Comparison of ENCODE assay signal across 26 cellular contexts in the genomic region with DNA sequence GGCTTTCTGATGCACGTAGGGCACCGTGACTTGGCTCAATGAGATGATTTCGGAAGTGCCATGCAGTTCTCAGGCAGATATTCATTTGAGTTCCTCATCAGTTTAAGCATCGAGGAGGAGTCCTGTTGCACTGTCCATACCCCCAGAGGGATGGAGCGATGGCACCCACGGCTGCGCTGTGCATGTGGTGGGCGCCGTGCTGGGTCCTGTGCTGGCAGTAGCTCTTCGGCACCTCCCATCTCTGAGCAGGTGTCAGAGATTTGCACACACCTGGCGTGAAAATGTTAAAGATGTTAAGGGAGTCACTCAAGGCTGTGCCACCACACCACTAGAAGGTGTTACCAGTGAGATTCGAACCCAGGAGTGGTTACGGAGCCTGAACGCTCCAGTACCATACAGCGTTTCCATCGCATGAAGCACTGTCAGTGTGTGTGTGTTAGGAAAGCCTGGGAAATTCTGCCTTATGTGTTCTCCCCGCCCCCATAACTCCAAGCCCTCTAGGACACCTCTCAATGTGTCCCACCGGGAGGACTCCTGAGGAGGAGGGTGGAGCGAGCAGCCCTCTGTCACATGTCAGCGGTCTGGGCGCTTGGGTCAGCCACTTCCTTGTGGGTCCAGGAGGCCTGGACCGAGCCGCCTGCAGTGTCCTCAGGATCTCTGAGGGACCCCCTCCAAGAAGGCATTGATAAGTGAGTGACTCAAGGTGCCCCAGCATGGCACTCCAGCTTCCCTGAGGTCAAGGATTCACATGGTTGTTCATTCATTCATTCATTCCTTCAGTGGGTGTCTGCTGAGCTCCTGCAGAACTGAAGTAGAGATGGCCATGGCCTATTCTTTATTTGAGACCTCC. TPM values are rescaled to one million over a fixed set of nuclear protein-coding genes. Genes with fewer than 3 reads are reported as not detected.
DNase-seq lines count a peak whose midpoint lies in the region; ATAC-seq and TF ChIP-seq lines count a peak whose summit lies in the region.
"Had no signal": no experiment of that assay in that cellular context is flagged by ENCODE, and none has a peak within 500 bp of the region (broad histone marks: within the 10 kb centered on the region; RNA-seq: fewer than 3 reads in every experiment).

No MANE protein-coding gene starts in this region.

- H3K9me3 Mint-ChIP-seq in natural killer cell = no peaks in the 10 kb centered on the region
- no peaks in the 10 kb centered on the region for H3K9me3 Mint-ChIP-seq in activated CD4-positive, alpha-beta T cell treated with anti-CD3 and anti-CD28 coated beads for 36 hours (ENCODE audit: low read depth)
- H3K9me3 Mint-ChIP-seq: activated naive CD4-positive, alpha-beta T cell treated with anti-CD3 and anti-CD28 coated beads, Interleukin-2, amount 10 ng/mL, durations not matched to agents 7 days and 5 days; stimulated activated naive CD8-positive, alpha-beta T cell treated with anti-CD3 and anti-CD28 coated beads, Interleukin-15, Interleukin-2, amounts not matched to agents 100 ng/mL and 50 ng/mL, for 24 hours had no signal

- no peak overlapping the region for H3K14ac ChIP-seq in IMR-90 (replicated peaks; ENCODE audit: low read depth, low read length)

- H2AK5ac ChIP-seq in IMR-90 (ENCODE audit: low read depth, low read length) = peak overlapping the region; percentile 12; the same call in 1 of the 2 replicates

- H3K27me3 ChIP-seq in IMR-90 (ENCODE audit: control insufficient read depth, insufficient read depth, low read length) (no peaks in the 10 kb centered on the region), fibroblast of lung (ENCODE audit: control insufficient read depth, insufficient read depth, low read length) (no peaks in the 10 kb centered on the region), osteoblast (ENCODE audit: insufficient read depth, low read length) (no peaks in the 10 kb centered on the region)
- H3K27me3 ChIP-seq: foreskin keratinocyte, thyroid gland had no signal

- BruUV-seq in IMR-90 (replicated peaks; lab: Mats Ljungman, UMichigan) = no TSS peak

- no peak for ATAC-seq in IMR-90 (ENCODE audit: low read depth)
- ATAC-seq in natural killer cell = no peak
- no peak for ATAC-seq in HG03045 (IDR thresholded peaks at IDR 0.05; ENCODE audit: unreplicated experiment)
- ATAC-seq in activated CD4-positive, alpha-beta T cell treated with anti-CD3 and anti-CD28 coated beads for 36 hours = no peak
- ATAC-seq: foreskin keratinocyte, heart right ventricle had no signal

- TF ChIP-seq RAD21 in IMR-90 (IDR thresholded peaks at IDR 0.05; ENCODE audit: low read length) = no peak

- TF ChIP-seq POLR2A in IMR-90 (IDR thresholded peaks at IDR 0.05; ENCODE audit: low read depth, low read length) = no peak

- H3K27ac ChIP-seq in IMR-90 (ENCODE audit: insufficient read depth, low read length) = no peak overlapping the region
- no peak overlapping the region for H3K27ac ChIP-seq in fibroblast of lung (ENCODE audit: insufficient read depth, low read length)
- peak overlapping the region; percentile 92 for H3K27ac ChIP-seq in osteoblast (ENCODE audit: low read depth, low read length)
- H3K27ac ChIP-seq: C4-2B, foreskin keratinocyte, KMS-11, prostate gland, thyroid gland had no signal

- H3K4me1 ChIP-seq in IMR-90 (ENCODE audit: control insufficient read depth, insufficient read depth, low read length) = peaks cover 30% of the 10 kb centered on the region
- H3K4me1 ChIP-seq in fibroblast of lung (ENCODE audit: control insufficient read depth, extremely low read depth, insufficient read depth, low read length) = peaks cover 28% of the 10 kb centered on the region
- peaks cover 51% of the 10 kb centered on the region for H3K4me1 ChIP-seq in osteoblast (ENCODE audit: insufficient read depth, low read length)
- H3K4me1 ChIP-seq: foreskin keratinocyte, prostate gland had no signal

- H2BK120ac ChIP-seq in IMR-90 (ENCODE audit: low read depth, low read length) = no peak overlapping the region

- H3K23ac ChIP-seq in IMR-90 (ENCODE audit: low read depth, low read length) = 0 out of 2 replicates have a peak overlapping the region, but pooled peaks have one; percentile 24

- in situ Hi-C loops in IMR-90 (cut with MboI; ENCODE audit: low sequenced_read_pairs) = no loop called here

- peaks cover 70% of the 10 kb centered on the region for H3K79me2 ChIP-seq in fibroblast of lung (ENCODE audit: control insufficient read depth, insufficient read depth, low read length)
- peaks cover 80% of the 10 kb centered on the region for H3K79me2 ChIP-seq in osteoblast (ENCODE audit: insufficient read depth, low read length)

- no peak overlapping the region; the same call in 1 of the 2 replicates for H3K4me2 ChIP-seq in IMR-90 (ENCODE audit: low read depth, low read length)
- H3K4me2 ChIP-seq in fibroblast of lung (ENCODE audit: extremely low read depth, insufficient read depth, low read length) = peak overlapping the region; percentile 52
- peak overlapping the region; percentile 97 for H3K4me2 ChIP-seq in osteoblast (ENCODE audit: insufficient read depth, low read length)
- H3K4me2 ChIP-seq: KMS-11 had no signal

- H3K4me1 Mint-ChIP-seq in natural killer cell = peaks cover 5 to 7% of the 10 kb centered on the region in 2 donors
- peaks cover 24% of the 10 kb centered on the region for H3K4me1 Mint-ChIP-seq in activated CD4-positive, alpha-beta T cell treated with anti-CD3 and anti-CD28 coated beads for 36 hours

- peaks cover 34% of the 10 kb centered on the region for H3K9me1 ChIP-seq in IMR-90 (ENCODE audit: insufficient read depth, low read length)

- no peak overlapping the region for H4K8ac ChIP-seq in IMR-90 (ENCODE audit: low read depth in 2 of 2, low read length in 2 of 2)

- H2AFZ ChIP-seq in IMR-90 (replicated peaks; ENCODE audit: low read length, poor library complexity) = no peak overlapping the region
- no peak overlapping the region for H2AFZ ChIP-seq in fibroblast of lung (ENCODE audit: low read length)
- H2AFZ ChIP-seq in osteoblast (ENCODE audit: low read length) = no peak overlapping the region

- H3K9ac ChIP-seq in IMR-90 (ENCODE audit: low read depth, low read length) (no peak overlapping the region), fibroblast of lung (ENCODE audit: insufficient read depth, low read length) (no peak overlapping the region)
- H3K9ac ChIP-seq: KMS-11 had no signal

- dilution Hi-C loops in IMR-90 (cut with HindIII; ENCODE audit: low sequenced_read_pairs, unreplicated experiment) = no loop called here

- peaks cover 5% of the 10 kb centered on the region; the same call in 1 of the 2 replicates for H3K36me3 ChIP-seq in IMR-90 (ENCODE audit: control insufficient read depth, insufficient read depth, low read length)
- H3K36me3 ChIP-seq in fibroblast of lung (ENCODE audit: control insufficient read depth, insufficient read depth, low read length) = peaks cover 5% of the 10 kb centered on the region
- H3K36me3 ChIP-seq in osteoblast (ENCODE audit: insufficient read depth, low read length) = peaks cover 24% of the 10 kb centered on the region
- H3K36me3 ChIP-seq: heart right ventricle, prostate gland, thyroid gland had no signal

- H3K18ac ChIP-seq in IMR-90 (ENCODE audit: low read depth, low read length) = no peak overlapping the region

- no peak overlapping the region for H3K4me3 Mint-ChIP-seq in natural killer cell
- H3K4me3 Mint-ChIP-seq in activated CD4-positive, alpha-beta T cell treated with anti-CD3 and anti-CD28 coated beads for 36 hours = no peak overlapping the region
- H3K4me3 Mint-ChIP-seq: activated naive CD4-positive, alpha-beta T cell treated with anti-CD3 and anti-CD28 coated beads, Interleukin-2, amount 10 ng/mL, durations not matched to agents 7 days and 5 days; stimulated activated naive CD8-positive, alpha-beta T cell treated with anti-CD3 and anti-CD28 coated beads, Interleukin-15, Interleukin-2, amounts not matched to agents 100 ng/mL and 50 ng/mL, for 24 hours had no signal

- POLR2A ChIA-PET in IMR-90 (lab: Charles Lee; ENCODE audit: unreplicated experiment) = no interaction called here
- POLR2A ChIA-PET in activated CD4-positive, alpha-beta T cell treated with anti-CD3 and anti-CD28 coated beads for 36 hours (lab: Charles Lee) = no interaction called here

- H4K5ac ChIP-seq in IMR-90 (ENCODE audit: low read depth, low read length) = no peak overlapping the region

- peak overlapping the region; percentile 22 for H2AK9ac ChIP-seq in IMR-90 (replicated peaks; ENCODE audit: low read depth, low read length, poor library complexity)

- H3K36me3 Mint-ChIP-seq in natural killer cell = no peaks in the 10 kb centered on the region
- peaks cover 2% of the 10 kb centered on the region for H3K36me3 Mint-ChIP-seq in activated CD4-positive, alpha-beta T cell treated with anti-CD3 and anti-CD28 coated beads for 36 hours (ENCODE audit: low read depth)
- H3K36me3 Mint-ChIP-seq: activated naive CD4-positive, alpha-beta T cell treated with anti-CD3 and anti-CD28 coated beads, Interleukin-2, amount 10 ng/mL, durations not matched to agents 7 days and 5 days had no signal

- TF ChIP-seq CTCF in AG09309 (IDR thresholded peaks at IDR 0.05; ENCODE audit: control insufficient read depth, insufficient read depth, low read depth, low read length, missing control alignments) = no peak
- no peak for TF ChIP-seq CTCF in IMR-90 (conservative IDR thresholded peaks at IDR 0.05; ENCODE audit: low read depth, low read length)
- TF ChIP-seq CTCF in fibroblast of lung (conservative IDR thresholded peaks at IDR 0.05 in 1 of 2, IDR thresholded peaks at IDR 0.05 in 1 of 2; ENCODE audit: low read depth in 1 of 2, low read length in 2 of 2) = no peak
- TF ChIP-seq CTCF in osteoblast (IDR thresholded peaks at IDR 0.05; ENCODE audit: extremely low read depth, low read depth, low read length) = no peak
- TF ChIP-seq CTCF in natural killer cell (IDR thresholded peaks at IDR 0.05) = no peak

- no peaks in the 10 kb centered on the region for H3K9me3 ChIP-seq in IMR-90 (ENCODE audit: control insufficient read depth, insufficient read depth, low read length)
- H3K9me3 ChIP-seq in fibroblast of lung (ENCODE audit: control insufficient read depth, insufficient read depth, low read depth, low read length) = no peaks in the 10 kb centered on the region
- H3K9me3 ChIP-seq in osteoblast (ENCODE audit: low read depth, low read length) = no peaks in the 10 kb centered on the region
- H3K9me3 ChIP-seq: heart right ventricle, prostate gland, thyroid gland had no signal

- H3K4me3 ChIP-seq in AG09309 (ENCODE audit: control insufficient read depth, low read depth, low read length) (peak overlapping the region; percentile 69; the same call in 1 of the 2 replicates), IMR-90 (ENCODE audit: insufficient read depth, low read depth, low read length) (no peak overlapping the region), fibroblast of lung (replicated peaks in 1 of 4; ENCODE audit: control extremely low read depth in 1 of 4, insufficient read depth in 1 of 4, low read depth in 3 of 4, low read length in 4 of 4) (no peak overlapping the region), osteoblast (ENCODE audit: insufficient read depth, low read length) (peak overlapping the region; percentile 86)
- H3K4me3 ChIP-seq: lung, prostate gland, thyroid gland had no signal

- H3K27ac Mint-ChIP-seq in natural killer cell = no peak overlapping the region
- H3K27ac Mint-ChIP-seq in activated CD4-positive, alpha-beta T cell treated with anti-CD3 and anti-CD28 coated beads for 36 hours = no peak overlapping the region
- H3K27ac Mint-ChIP-seq: activated naive CD4-positive, alpha-beta T cell treated with anti-CD3 and anti-CD28 coated beads, Interleukin-2, amount 10 ng/mL, durations not matched to agents 7 days and 5 days; stimulated activated naive CD8-positive, alpha-beta T cell treated with anti-CD3 and anti-CD28 coated beads, Interleukin-15, Interleukin-2, amounts not matched to agents 100 ng/mL and 50 ng/mL, for 24 hours had no signal

- no peak overlapping the region; the same call in 2 of the 3 replicates for H2BK15ac ChIP-seq in IMR-90 (ENCODE audit: low read depth, low read length)

- CTCF ChIA-PET in IMR-90 (lab: Yijun Ruan, JAX) = no interaction called here
- CTCF ChIA-PET in activated CD4-positive, alpha-beta T cell treated with anti-CD3 and anti-CD28 coated beads for 36 hours (lab: Charles Lee) = no interaction called here

- 97% methylated on average over 6 of the region's 23 CpGs; no CpG with 5 or more reads in 1 of the 2 experiments for WGBS in IMR-90 (ENCODE audit: extremely low coverage in 2 of 2, insufficient read length in 1 of 2), 2 experiments

- DNase-seq in AG09309 (ENCODE audit: low read depth) (no peak), IMR-90 (no peak), fibroblast of lung (ENCODE audit: low read depth in 2 of 2) (no peak), osteoblast (ENCODE audit: insufficient read length, low spot score, missing footprints) (peak; percentile 10), natural killer cell (no peak)
- DNase-seq in stimulated activated CD8-positive, alpha-beta memory T cell treated with anti-CD3 and anti-CD28 coated beads, Interleukin-4, amount 100 ng/mL, for 48 hours = no peak
- DNase-seq in activated CD4-positive, alpha-beta T cell treated with anti-CD3 and anti-CD28 coated beads for 36 hours = no peak
- DNase-seq: ACHN; activated CD4-positive, alpha-beta T cell treated with anti-CD3 and anti-CD28 coated beads, Interleukin-2, amount 50 U/mL, for 4 hours; activated CD4-positive, CD25-positive, alpha-beta regulatory T cell; activated CD8-positive, alpha-beta memory T cell treated with anti-CD3 and anti-CD28 coated beads, Interleukin-2, amount 50 U/mL, for 4 hours; activated naive CD4-positive, alpha-beta T cell treated with anti-CD3 and anti-CD28 coated beads, Interleukin-2, amount 10 ng/mL, durations not matched to agents 7 days and 5 days; DND-41; effector CD8-positive, alpha-beta T cell; foreskin keratinocyte; heart right ventricle; NCI-H1436; NCI-H2081 treated with DMSO at 0.1 percent for 48 hours; NCI-H774; thyroid gland had no signal

- peaks cover 6 to 75% of the 10 kb centered on the region in 2 experiments; a peak in 3 of 4 replicates for H3K79me1 ChIP-seq in IMR-90 (ENCODE audit: low read depth in 1 of 2, low read length in 2 of 2)

- no peak overlapping the region for H3K4ac ChIP-seq in IMR-90 (ENCODE audit: low read depth, low read length)

- peaks cover 23 to 26% of the 10 kb centered on the region in 2 donors for H3K27me3 Mint-ChIP-seq in natural killer cell (ENCODE audit: low read depth in 2 of 2)
- peaks cover 18% of the 10 kb centered on the region for H3K27me3 Mint-ChIP-seq in activated CD4-positive, alpha-beta T cell treated with anti-CD3 and anti-CD28 coated beads for 36 hours

- no peak overlapping the region for H2BK20ac ChIP-seq in IMR-90 (ENCODE audit: low read depth, low read length)

- no peak overlapping the region for H4K91ac ChIP-seq in IMR-90 (ENCODE audit: insufficient read depth, low read depth, low read length)

- no peak overlapping the region for H2BK5ac ChIP-seq in IMR-90 (ENCODE audit: low read depth, low read length, poor library complexity, severe bottlenecking)

- H3K56ac ChIP-seq in IMR-90 (ENCODE audit: extremely low read depth, insufficient read depth, low read length) = no peak overlapping the region

- intact Hi-C loops in IMR-90 (cut with micrococcal nuclease) = no loop called here
- intact Hi-C loops in natural killer cell (cut with micrococcal nuclease) = no loop called here
- intact Hi-C loops in activated CD4-positive, alpha-beta T cell treated with anti-CD3 and anti-CD28 coated beads for 36 hours (cut with DNase I, micrococcal nuclease) = no loop called here

- peaks cover 55% of the 10 kb centered on the region for H4K20me1 ChIP-seq in IMR-90 (ENCODE audit: insufficient read depth, low read length)
- peaks cover 2% of the 10 kb centered on the region for H4K20me1 ChIP-seq in fibroblast of lung (ENCODE audit: control insufficient read depth, extremely low read depth, insufficient read depth, low read length)
- H4K20me1 ChIP-seq in osteoblast (ENCODE audit: insufficient read depth, low read length) = peaks cover 57% of the 10 kb centered on the region

RNA-seq across cellular contexts. Expression of a gene that starts 3.8 kb away (rescaled TPM):
- total RNA-seq in IMR-90 (2012; rRNA removed) = 37.5 and 39.3 TPM in 2 replicates
- 137 and 152 TPM in 2 replicates for polyA plus RNA-seq in IMR-90 (2012; rRNA removed)
- 88.6 and 140 TPM in 2 replicates for polyA plus RNA-seq in IMR-90 (2012; cell fraction: cytosol; rRNA removed)
- polyA plus RNA-seq in IMR-90 (2012; cell fraction: nucleus; rRNA removed; ENCODE audit: low replicate concordance) = 194 and 479 TPM in 2 replicates
- 164 and 246 TPM in 2 replicates for total RNA-seq in fibroblast of lung
- 48.2 and 98.7 TPM in 2 replicates for polyA plus RNA-seq in fibroblast of lung
- 116 and 244 TPM in 2 replicates for polyA plus RNA-seq in fibroblast of lung (2012)
- polyA minus RNA-seq in fibroblast of lung (ENCODE audit: low replicate concordance) = 101 and 208 TPM in 2 replicates
- 443 and 552 TPM in 2 replicates for total RNA-seq in osteoblast
- under 1 TPM; 0.23 to 0.54 (median 0.50) TPM for total RNA-seq in natural killer cell
- 10 to 100 TPM; 10.5 to 11.3 TPM for total RNA-seq in activated CD4-positive, alpha-beta T cell treated with anti-CD3 and anti-CD28 coated beads for 36 hours

Comparison
In these comparisons a context has a peak if more than half of its experiments do, and no peak if none do; other contexts are left out.
1. H3K4me3 ChIP-seq: peak in AG09309 (single experiment) and osteoblast (single experiment); none in IMR-90 (single experiment) and fibroblast of lung (0 of 4).
2. RNA of a gene that starts 3.8 kb away (total RNA-seq): 443 to 552 TPM in osteoblast, 164 to 246 TPM in fibroblast of lung, 37.5 to 39.3 TPM in IMR-90 and 10.5 to 11.3 TPM in activated CD4-positive, alpha-beta T cell treated with anti-CD3 and anti-CD28 coated beads for 36 hours; 0.23 to 0.54 TPM in natural killer cell; every median in the first group is over 4 times any median in the second.